Comparison of ENCODE assay signal across 1 cellular context in genomic region chr9:98182069-98182820, GRCh38.
A peak's percentile ranks its signal among the peaks of the same experiment; 100 is the strongest.
TF ChIP-seq lines count a peak whose summit lies in the region.

No MANE protein-coding gene starts in this region.

TF ChIP-seq in K562, 482 proteins besides CTCF, POLR2A, EP300 and RAD21 (continued from another document and continues in another):
- TF ChIP-seq AFF4 (CRISPR knock-in tag; IDR thresholded peaks at IDR 0.05) (no peak), ZNF143 (CRISPR knock-in tag; IDR thresholded peaks at IDR 0.05) (no peak), HDAC3 (IDR thresholded peaks at IDR 0.05; ENCODE audit: borderline replicate concordance, partially characterized antibody) (peak; percentile 73), ZNF507 (tag; conservative IDR thresholded peaks at IDR 0.05) (no peak), CBX2 (IDR thresholded peaks at IDR 0.05; ENCODE audit: insufficient read depth, low read length, poor library complexity, severe bottlenecking) (no peak), COPS2 (conservative IDR thresholded peaks at IDR 0.05) (no peak), THRA (IDR thresholded peaks at IDR 0.05) (no peak), WHSC1 (IDR thresholded peaks at IDR 0.05; ENCODE audit: low read length) (no peak), TEAD4 (IDR thresholded peaks at IDR 0.05; ENCODE audit: low read length) (peak; percentile 89), TEAD4 (CRISPR knock-in tag; IDR thresholded peaks at IDR 0.05; ENCODE audit: borderline replicate concordance) (no peak), NCOA4 (IDR thresholded peaks at IDR 0.05; ENCODE audit: partially characterized antibody) (no peak), PHB (CRISPR knock-in tag; IDR thresholded peaks at IDR 0.05) (no peak), ZNF511 (CRISPR knock-in tag; IDR thresholded peaks at IDR 0.05) (no peak), ZEB2 (IDR thresholded peaks at IDR 0.05) (no peak), RBBP5 (IDR thresholded peaks at IDR 0.05; ENCODE audit: borderline replicate concordance, insufficient read depth, low read length, poor library complexity, severe bottlenecking) (peak; percentile 17), RUNX1 (IDR thresholded peaks at IDR 0.05; ENCODE audit: low read depth) (0 out of 2 replicates have a peak, but pooled peaks have one; percentile 38), HDAC1 (IDR thresholded peaks at IDR 0.05) (peak; percentile 69 to 70; a peak in 3 of 4 replicates), SAP30 (IDR thresholded peaks at IDR 0.05; ENCODE audit: borderline replicate concordance, insufficient read depth, low read depth, low read length, poor library complexity, severe bottlenecking) (no peak), ZBED1 (IDR thresholded peaks at IDR 0.05) (no peak), TARDBP (IDR thresholded peaks at IDR 0.05) (no peak), ZNF24 (IDR thresholded peaks at IDR 0.05) (peak; percentile 71; the same call in 1 of the 2 replicates), ZBTB26 (CRISPR knock-in tag; IDR thresholded peaks at IDR 0.05) (no peak), STAT6 (CRISPR knock-in tag; IDR thresholded peaks at IDR 0.05) (no peak), ASH1L (IDR thresholded peaks at IDR 0.05; ENCODE audit: borderline replicate concordance, low read depth, partially characterized antibody) (no peak), NEUROD1 (IDR thresholded peaks at IDR 0.05; ENCODE audit: borderline replicate concordance, low read depth, low read length, partially characterized antibody) (peak; percentile 74), KLF13 (tag; IDR thresholded peaks at IDR 0.05; ENCODE audit: borderline replicate concordance, low read depth) (no peak), RFX5 (IDR thresholded peaks at IDR 0.05; ENCODE audit: low read depth, low read length) (no peak), ZNF384 (IDR thresholded peaks at IDR 0.05; ENCODE audit: low read depth, low read length) (no peak), NFIC (IDR thresholded peaks at IDR 0.05) (peak; percentile 82), ZNF121 (CRISPR knock-in tag; conservative IDR thresholded peaks at IDR 0.05) (no peak), RBM14 (IDR thresholded peaks at IDR 0.05; ENCODE audit: borderline replicate concordance, insufficient read depth, low read depth, low read length) (no peak), PBX2 (CRISPR knock-in tag; IDR thresholded peaks at IDR 0.05; ENCODE audit: low read depth) (no peak), PBX2 (tag; conservative IDR thresholded peaks at IDR 0.05; ENCODE audit: low read depth) (peak; percentile 55), NBN (IDR thresholded peaks at IDR 0.05; ENCODE audit: low read depth) (no peak; the same call in 1 of the 2 replicates), RBFOX2 (IDR thresholded peaks at IDR 0.05; ENCODE audit: low read depth, low read length) (0 out of 2 replicates have a peak, but pooled peaks have one; percentile 12), ZNF277 (CRISPR knock-in tag; IDR thresholded peaks at IDR 0.05; ENCODE audit: borderline replicate concordance) (no peak), CXXC5 (CRISPR knock-in tag; IDR thresholded peaks at IDR 0.05) (peak; percentile 54), ZNF354B (CRISPR knock-in tag; IDR thresholded peaks at IDR 0.05) (no peak)
